ENCODE assay signal across 1 cellular context in the genomic region with DNA sequence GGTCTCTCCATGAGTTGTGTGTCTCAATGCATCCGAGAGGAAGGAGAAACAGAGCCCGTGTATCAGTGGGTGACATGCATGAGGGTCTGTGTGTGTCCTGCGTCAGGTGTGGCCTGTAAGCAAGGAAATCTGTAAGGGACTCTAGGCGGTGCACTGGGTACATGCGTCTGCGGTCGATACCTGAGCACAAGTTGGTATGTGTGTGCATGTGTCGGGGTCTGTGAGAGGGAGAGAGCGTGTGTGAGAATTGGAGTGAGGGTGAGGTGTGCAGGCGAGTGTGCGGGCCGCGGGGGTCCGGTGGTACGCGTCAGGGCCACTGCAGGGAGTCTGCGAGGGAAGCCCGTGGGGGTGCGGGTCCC.
A peak's percentile ranks its signal among the peaks of the same experiment; 100 is the strongest.
TF ChIP-seq lines count a peak whose summit lies in the region.

No MANE protein-coding gene starts in this region.

TF ChIP-seq in K562, 482 proteins besides CTCF, POLR2A, EP300 and RAD21 (continued from another document and continues in another):
- TF ChIP-seq JUN (IDR thresholded peaks at IDR 0.05; ENCODE audit: borderline replicate concordance, low read depth, low read length) (no peak), JUN (CRISPR knock-in tag; IDR thresholded peaks at IDR 0.05; ENCODE audit: borderline replicate concordance) (0 out of 2 replicates have a peak, but pooled peaks have one; percentile 57), EP400 (IDR thresholded peaks at IDR 0.05) (no peak), FOXP1 (CRISPR knock-in tag; IDR thresholded peaks at IDR 0.05) (0 out of 2 replicates have a peak, but pooled peaks have one; percentile 7), RBM22 (IDR thresholded peaks at IDR 0.05; ENCODE audit: low read depth, low read length, poor library complexity, severe bottlenecking) (no peak), XRCC4 (IDR thresholded peaks at IDR 0.05; ENCODE audit: extremely low read depth, insufficient read depth, insufficient read length) (no peak), DIDO1 (tag; IDR thresholded peaks at IDR 0.05; ENCODE audit: low read depth) (no peak), ZNF77 (CRISPR knock-in tag; IDR thresholded peaks at IDR 0.05) (no peak), JUNB (CRISPR knock-in tag; conservative IDR thresholded peaks at IDR 0.05) (no peak), RBM34 (IDR thresholded peaks at IDR 0.05; ENCODE audit: borderline replicate concordance, insufficient read depth, low read length) (no peak), TCF3 (CRISPR knock-in tag; IDR thresholded peaks at IDR 0.05) (no peak), KAT8 (IDR thresholded peaks at IDR 0.05; ENCODE audit: low read depth) (no peak), TAL1 (IDR thresholded peaks at IDR 0.05) (no peak), GATAD2B (IDR thresholded peaks at IDR 0.05; ENCODE audit: borderline replicate concordance) (no peak), IRF2 (CRISPR knock-in tag; IDR thresholded peaks at IDR 0.05) (no peak), NEUROD1 (IDR thresholded peaks at IDR 0.05; ENCODE audit: borderline replicate concordance, low read depth, low read length, partially characterized antibody) (no peak), ESRRA (IDR thresholded peaks at IDR 0.05; ENCODE audit: borderline replicate concordance, low read depth) (no peak), FOXA3 (CRISPR knock-in tag; conservative IDR thresholded peaks at IDR 0.05 in 1 of 2, IDR thresholded peaks at IDR 0.05 in 1 of 2) (no peak; a peak in 1 of 4 replicates), ZNF695 (CRISPR knock-in tag; IDR thresholded peaks at IDR 0.05) (no peak), ELF4 (CRISPR knock-in tag; IDR thresholded peaks at IDR 0.05) (0 out of 2 replicates have a peak, but pooled peaks have one; percentile 23), HDAC1 (IDR thresholded peaks at IDR 0.05) (peak in 1 of 2 experiments; percentile 62; a peak in 1 of 4 replicates), ZNF253 (CRISPR knock-in tag; conservative IDR thresholded peaks at IDR 0.05) (no peak), RFX1 (IDR thresholded peaks at IDR 0.05) (no peak), ETV5 (CRISPR knock-in tag; IDR thresholded peaks at IDR 0.05; ENCODE audit: low read depth) (no peak; the same call in 1 of the 2 replicates), FOXM1 (IDR thresholded peaks at IDR 0.05; ENCODE audit: low read depth) (no peak), FOXM1 (CRISPR knock-in tag; IDR thresholded peaks at IDR 0.05; ENCODE audit: low read depth) (no peak), NR2F6 (CRISPR knock-in tag; IDR thresholded peaks at IDR 0.05) (no peak), BRCA1 (IDR thresholded peaks at IDR 0.05) (no peak), BRCA1 (CRISPR knock-in tag; IDR thresholded peaks at IDR 0.05) (no peak), SIN3B (IDR thresholded peaks at IDR 0.05; ENCODE audit: low read depth) (no peak), KLF1 (tag; IDR thresholded peaks at IDR 0.05) (no peak)
- TF ChIP-seq, protein P1, sequence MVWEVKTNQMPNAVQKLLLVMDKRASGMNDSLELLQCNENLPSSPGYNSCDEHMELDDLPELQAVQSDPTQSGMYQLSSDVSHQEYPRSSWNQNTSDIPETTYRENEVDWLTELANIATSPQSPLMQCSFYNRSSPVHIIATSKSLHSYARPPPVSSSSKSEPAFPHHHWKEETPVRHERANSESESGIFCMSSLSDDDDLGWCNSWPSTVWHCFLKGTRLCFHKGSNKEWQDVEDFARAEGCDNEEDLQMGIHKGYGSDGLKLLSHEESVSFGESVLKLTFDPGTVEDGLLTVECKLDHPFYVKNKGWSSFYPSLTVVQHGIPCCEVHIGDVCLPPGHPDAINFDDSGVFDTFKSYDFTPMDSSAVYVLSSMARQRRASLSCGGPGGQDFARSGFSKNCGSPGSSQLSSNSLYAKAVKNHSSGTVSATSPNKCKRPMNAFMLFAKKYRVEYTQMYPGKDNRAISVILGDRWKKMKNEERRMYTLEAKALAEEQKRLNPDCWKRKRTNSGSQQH (CRISPR knock-in tag; IDR thresholded peaks at IDR 0.05): no peak
- TF ChIP-seq, protein P2, sequence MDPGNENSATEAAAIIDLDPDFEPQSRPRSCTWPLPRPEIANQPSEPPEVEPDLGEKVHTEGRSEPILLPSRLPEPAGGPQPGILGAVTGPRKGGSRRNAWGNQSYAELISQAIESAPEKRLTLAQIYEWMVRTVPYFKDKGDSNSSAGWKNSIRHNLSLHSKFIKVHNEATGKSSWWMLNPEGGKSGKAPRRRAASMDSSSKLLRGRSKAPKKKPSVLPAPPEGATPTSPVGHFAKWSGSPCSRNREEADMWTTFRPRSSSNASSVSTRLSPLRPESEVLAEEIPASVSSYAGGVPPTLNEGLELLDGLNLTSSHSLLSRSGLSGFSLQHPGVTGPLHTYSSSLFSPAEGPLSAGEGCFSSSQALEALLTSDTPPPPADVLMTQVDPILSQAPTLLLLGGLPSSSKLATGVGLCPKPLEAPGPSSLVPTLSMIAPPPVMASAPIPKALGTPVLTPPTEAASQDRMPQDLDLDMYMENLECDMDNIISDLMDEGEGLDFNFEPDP (CRISPR knock-in tag; IDR thresholded peaks at IDR 0.05): no peak
- TF ChIP-seq, protein P3, sequence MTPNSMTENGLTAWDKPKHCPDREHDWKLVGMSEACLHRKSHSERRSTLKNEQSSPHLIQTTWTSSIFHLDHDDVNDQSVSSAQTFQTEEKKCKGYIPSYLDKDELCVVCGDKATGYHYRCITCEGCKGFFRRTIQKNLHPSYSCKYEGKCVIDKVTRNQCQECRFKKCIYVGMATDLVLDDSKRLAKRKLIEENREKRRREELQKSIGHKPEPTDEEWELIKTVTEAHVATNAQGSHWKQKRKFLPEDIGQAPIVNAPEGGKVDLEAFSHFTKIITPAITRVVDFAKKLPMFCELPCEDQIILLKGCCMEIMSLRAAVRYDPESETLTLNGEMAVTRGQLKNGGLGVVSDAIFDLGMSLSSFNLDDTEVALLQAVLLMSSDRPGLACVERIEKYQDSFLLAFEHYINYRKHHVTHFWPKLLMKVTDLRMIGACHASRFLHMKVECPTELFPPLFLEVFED (CRISPR knock-in tag; conservative IDR thresholded peaks at IDR 0.05): peak; percentile 73
- TF ChIP-seq, protein P4, sequence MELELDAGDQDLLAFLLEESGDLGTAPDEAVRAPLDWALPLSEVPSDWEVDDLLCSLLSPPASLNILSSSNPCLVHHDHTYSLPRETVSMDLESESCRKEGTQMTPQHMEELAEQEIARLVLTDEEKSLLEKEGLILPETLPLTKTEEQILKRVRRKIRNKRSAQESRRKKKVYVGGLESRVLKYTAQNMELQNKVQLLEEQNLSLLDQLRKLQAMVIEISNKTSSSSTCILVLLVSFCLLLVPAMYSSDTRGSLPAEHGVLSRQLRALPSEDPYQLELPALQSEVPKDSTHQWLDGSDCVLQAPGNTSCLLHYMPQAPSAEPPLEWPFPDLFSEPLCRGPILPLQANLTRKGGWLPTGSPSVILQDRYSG (tag; conservative IDR thresholded peaks at IDR 0.05; ENCODE audit: low read depth): no peak
- TF ChIP-seq, protein P5, sequence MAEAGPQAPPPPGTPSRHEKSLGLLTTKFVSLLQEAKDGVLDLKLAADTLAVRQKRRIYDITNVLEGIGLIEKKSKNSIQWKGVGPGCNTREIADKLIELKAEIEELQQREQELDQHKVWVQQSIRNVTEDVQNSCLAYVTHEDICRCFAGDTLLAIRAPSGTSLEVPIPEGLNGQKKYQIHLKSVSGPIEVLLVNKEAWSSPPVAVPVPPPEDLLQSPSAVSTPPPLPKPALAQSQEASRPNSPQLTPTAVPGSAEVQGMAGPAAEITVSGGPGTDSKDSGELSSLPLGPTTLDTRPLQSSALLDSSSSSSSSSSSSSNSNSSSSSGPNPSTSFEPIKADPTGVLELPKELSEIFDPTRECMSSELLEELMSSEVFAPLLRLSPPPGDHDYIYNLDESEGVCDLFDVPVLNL (CRISPR knock-in tag; IDR thresholded peaks at IDR 0.05; ENCODE audit: low read depth): no peak
- TF ChIP-seq, protein P6, sequence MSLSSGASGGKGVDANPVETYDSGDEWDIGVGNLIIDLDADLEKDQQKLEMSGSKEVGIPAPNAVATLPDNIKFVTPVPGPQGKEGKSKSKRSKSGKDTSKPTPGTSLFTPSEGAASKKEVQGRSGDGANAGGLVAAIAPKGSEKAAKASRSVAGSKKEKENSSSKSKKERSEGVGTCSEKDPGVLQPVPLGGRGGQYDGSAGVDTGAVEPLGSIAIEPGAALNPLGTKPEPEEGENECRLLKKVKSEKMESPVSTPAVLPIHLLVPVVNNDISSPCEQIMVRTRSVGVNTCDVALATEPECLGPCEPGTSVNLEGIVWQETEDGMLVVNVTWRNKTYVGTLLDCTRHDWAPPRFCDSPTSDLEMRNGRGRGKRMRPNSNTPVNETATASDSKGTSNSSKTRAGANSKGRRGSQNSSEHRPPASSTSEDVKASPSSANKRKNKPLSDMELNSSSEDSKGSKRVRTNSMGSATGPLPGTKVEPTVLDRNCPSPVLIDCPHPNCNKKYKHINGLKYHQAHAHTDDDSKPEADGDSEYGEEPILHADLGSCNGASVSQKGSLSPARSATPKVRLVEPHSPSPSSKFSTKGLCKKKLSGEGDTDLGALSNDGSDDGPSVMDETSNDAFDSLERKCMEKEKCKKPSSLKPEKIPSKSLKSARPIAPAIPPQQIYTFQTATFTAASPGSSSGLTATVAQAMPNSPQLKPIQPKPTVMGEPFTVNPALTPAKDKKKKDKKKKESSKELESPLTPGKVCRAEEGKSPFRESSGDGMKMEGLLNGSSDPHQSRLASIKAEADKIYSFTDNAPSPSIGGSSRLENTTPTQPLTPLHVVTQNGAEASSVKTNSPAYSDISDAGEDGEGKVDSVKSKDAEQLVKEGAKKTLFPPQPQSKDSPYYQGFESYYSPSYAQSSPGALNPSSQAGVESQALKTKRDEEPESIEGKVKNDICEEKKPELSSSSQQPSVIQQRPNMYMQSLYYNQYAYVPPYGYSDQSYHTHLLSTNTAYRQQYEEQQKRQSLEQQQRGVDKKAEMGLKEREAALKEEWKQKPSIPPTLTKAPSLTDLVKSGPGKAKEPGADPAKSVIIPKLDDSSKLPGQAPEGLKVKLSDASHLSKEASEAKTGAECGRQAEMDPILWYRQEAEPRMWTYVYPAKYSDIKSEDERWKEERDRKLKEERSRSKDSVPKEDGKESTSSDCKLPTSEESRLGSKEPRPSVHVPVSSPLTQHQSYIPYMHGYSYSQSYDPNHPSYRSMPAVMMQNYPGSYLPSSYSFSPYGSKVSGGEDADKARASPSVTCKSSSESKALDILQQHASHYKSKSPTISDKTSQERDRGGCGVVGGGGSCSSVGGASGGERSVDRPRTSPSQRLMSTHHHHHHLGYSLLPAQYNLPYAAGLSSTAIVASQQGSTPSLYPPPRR (CRISPR knock-in tag; IDR thresholded peaks at IDR 0.05; ENCODE audit: borderline replicate concordance): no peak
- TF ChIP-seq, protein P7, sequence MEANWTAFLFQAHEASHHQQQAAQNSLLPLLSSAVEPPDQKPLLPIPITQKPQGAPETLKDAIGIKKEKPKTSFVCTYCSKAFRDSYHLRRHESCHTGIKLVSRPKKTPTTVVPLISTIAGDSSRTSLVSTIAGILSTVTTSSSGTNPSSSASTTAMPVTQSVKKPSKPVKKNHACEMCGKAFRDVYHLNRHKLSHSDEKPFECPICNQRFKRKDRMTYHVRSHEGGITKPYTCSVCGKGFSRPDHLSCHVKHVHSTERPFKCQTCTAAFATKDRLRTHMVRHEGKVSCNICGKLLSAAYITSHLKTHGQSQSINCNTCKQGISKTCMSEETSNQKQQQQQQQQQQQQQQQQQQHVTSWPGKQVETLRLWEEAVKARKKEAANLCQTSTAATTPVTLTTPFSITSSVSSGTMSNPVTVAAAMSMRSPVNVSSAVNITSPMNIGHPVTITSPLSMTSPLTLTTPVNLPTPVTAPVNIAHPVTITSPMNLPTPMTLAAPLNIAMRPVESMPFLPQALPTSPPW (CRISPR knock-in tag; IDR thresholded peaks at IDR 0.05): no peak
- TF ChIP-seq, protein P8, sequence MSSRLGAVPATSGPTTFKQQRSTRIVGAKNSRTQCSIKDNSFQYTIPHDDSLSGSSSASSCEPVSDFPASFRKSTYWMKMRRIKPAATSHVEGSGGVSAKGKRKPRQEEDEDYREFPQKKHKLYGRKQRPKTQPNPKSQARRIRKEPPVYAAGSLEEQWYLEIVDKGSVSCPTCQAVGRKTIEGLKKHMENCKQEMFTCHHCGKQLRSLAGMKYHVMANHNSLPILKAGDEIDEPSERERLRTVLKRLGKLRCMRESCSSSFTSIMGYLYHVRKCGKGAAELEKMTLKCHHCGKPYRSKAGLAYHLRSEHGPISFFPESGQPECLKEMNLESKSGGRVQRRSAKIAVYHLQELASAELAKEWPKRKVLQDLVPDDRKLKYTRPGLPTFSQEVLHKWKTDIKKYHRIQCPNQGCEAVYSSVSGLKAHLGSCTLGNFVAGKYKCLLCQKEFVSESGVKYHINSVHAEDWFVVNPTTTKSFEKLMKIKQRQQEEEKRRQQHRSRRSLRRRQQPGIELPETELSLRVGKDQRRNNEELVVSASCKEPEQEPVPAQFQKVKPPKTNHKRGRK (tag; IDR thresholded peaks at IDR 0.05): no peak
- TF ChIP-seq, protein P9, sequence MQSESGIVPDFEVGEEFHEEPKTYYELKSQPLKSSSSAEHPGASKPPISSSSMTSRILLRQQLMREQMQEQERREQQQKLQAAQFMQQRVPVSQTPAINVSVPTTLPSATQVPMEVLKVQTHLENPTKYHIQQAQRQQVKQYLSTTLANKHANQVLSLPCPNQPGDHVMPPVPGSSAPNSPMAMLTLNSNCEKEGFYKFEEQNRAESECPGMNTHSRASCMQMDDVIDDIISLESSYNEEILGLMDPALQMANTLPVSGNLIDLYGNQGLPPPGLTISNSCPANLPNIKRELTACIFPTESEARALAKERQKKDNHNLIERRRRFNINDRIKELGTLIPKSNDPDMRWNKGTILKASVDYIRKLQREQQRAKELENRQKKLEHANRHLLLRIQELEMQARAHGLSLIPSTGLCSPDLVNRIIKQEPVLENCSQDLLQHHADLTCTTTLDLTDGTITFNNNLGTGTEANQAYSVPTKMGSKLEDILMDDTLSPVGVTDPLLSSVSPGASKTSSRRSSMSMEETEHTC (IDR thresholded peaks at IDR 0.05): no peak
- TF ChIP-seq, protein P10, sequence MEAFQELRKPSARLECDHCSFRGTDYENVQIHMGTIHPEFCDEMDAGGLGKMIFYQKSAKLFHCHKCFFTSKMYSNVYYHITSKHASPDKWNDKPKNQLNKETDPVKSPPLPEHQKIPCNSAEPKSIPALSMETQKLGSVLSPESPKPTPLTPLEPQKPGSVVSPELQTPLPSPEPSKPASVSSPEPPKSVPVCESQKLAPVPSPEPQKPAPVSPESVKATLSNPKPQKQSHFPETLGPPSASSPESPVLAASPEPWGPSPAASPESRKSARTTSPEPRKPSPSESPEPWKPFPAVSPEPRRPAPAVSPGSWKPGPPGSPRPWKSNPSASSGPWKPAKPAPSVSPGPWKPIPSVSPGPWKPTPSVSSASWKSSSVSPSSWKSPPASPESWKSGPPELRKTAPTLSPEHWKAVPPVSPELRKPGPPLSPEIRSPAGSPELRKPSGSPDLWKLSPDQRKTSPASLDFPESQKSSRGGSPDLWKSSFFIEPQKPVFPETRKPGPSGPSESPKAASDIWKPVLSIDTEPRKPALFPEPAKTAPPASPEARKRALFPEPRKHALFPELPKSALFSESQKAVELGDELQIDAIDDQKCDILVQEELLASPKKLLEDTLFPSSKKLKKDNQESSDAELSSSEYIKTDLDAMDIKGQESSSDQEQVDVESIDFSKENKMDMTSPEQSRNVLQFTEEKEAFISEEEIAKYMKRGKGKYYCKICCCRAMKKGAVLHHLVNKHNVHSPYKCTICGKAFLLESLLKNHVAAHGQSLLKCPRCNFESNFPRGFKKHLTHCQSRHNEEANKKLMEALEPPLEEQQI (IDR thresholded peaks at IDR 0.05): no peak
